In genomic region chr7:47602272-47603004, GRCh38 we compare ENCODE assay signal across 19 cellular contexts. TPM values are rescaled to one million over a fixed set of nuclear protein-coding genes. Genes with fewer than 3 reads are reported as not detected.
DNase-seq lines count a peak whose midpoint lies in the region; ATAC-seq and TF ChIP-seq lines count a peak whose summit lies in the region.
"Had no signal": no experiment of that assay in that cellular context is flagged by ENCODE, and none has a peak within 500 bp of the region (broad histone marks: within the 10 kb centered on the region; RNA-seq: fewer than 3 reads in every experiment).

No MANE protein-coding gene starts in this region.

- H3K79me2 ChIP-seq in mammary epithelial cell (ENCODE audit: insufficient read depth, low read length) (no peaks in the 10 kb centered on the region), osteoblast (ENCODE audit: insufficient read depth, low read length) (no peaks in the 10 kb centered on the region)

- dilution Hi-C loops in mammary epithelial cell (cut with HindIII; ENCODE audit: low sequenced_read_pairs): no loop called here

- H3K4me2 ChIP-seq in mammary epithelial cell (ENCODE audit: insufficient read depth, low read depth, low read length) (peak overlapping the region; percentile 69), osteoblast (ENCODE audit: insufficient read depth, low read length) (no peak overlapping the region)
- H3K4me2 ChIP-seq: KMS-11 had no signal

- H3K36me3 ChIP-seq in mammary epithelial cell (ENCODE audit: insufficient read depth, low read length): no peaks in the 10 kb centered on the region
- H3K36me3 ChIP-seq in osteoblast (ENCODE audit: insufficient read depth, low read length): no peaks in the 10 kb centered on the region
- H3K36me3 ChIP-seq: SJCRH30, thoracic aorta had no signal

- H3K9me3 ChIP-seq in mammary epithelial cell (replicated peaks; ENCODE audit: insufficient read depth, low read length) (no peaks in the 10 kb centered on the region), osteoblast (ENCODE audit: low read depth, low read length) (peaks cover 9% of the 10 kb centered on the region)
- H3K9me3 ChIP-seq: thoracic aorta had no signal

- no peak for TF ChIP-seq RAD21 in Ishikawa (IDR thresholded peaks at IDR 0.05; ENCODE audit: low read depth)

- WGBS in mammary epithelial cell (ENCODE audit: low coverage, missing lambda C conversion rate): 28% methylated on average over 6 of the region's 7 CpGs

- intact Hi-C loops in mammary epithelial cell (cut with micrococcal nuclease): loop anchor here (5.0 kb wide), 1 partner anchor 485 kb away; the partner anchor contains the start of gene UPP1
- intact Hi-C loops in Right ventricle myocardium inferior (cut with DNase I): no loop called here

- no peaks in the 10 kb centered on the region for H3K27me3 ChIP-seq in mammary epithelial cell (ENCODE audit: insufficient read depth, low read length)
- no peaks in the 10 kb centered on the region for H3K27me3 ChIP-seq in osteoblast (ENCODE audit: insufficient read depth, low read length)
- H3K27me3 ChIP-seq: body of pancreas, SJCRH30 had no signal

- ATAC-seq in HG02763 (IDR thresholded peaks at IDR 0.05; ENCODE audit: unreplicated experiment): no peak
- no peak for ATAC-seq in GM21526 (IDR thresholded peaks at IDR 0.05; ENCODE audit: low FRiP score, unreplicated experiment)
- ATAC-seq in Right ventricle myocardium inferior: no peak
- ATAC-seq in HG02610 (IDR thresholded peaks at IDR 0.05; ENCODE audit: unreplicated experiment): no peak
- ATAC-seq: body of pancreas had no signal

- DNase-seq in Caki2 (ENCODE audit: low read depth) (peak; percentile 46), mammary epithelial cell (peak; percentile 52), osteoblast (ENCODE audit: insufficient read length, low spot score, missing footprints) (no peak), Right ventricle myocardium inferior (ENCODE audit: missing footprints) (no peak)
- DNase-seq: activated effector memory CD4-positive, alpha-beta T cell treated with anti-CD3 and anti-CD28 coated beads, Interleukin-2, amount 50 U/mL, for 16 hours; body of pancreas; C1 segment of cervical spinal cord; effector CD4-positive, alpha-beta T cell; EL; immature natural killer cell; NCI-H1436 treated with DMSO at 0.1 percent for 48 hours; NCI-H510A treated with DMSO at 0.1 percent for 48 hours had no signal

- CTCF ChIA-PET in mammary epithelial cell (lab: Charles Lee; ENCODE audit: low non-redundant PET): no interaction called here

- H3K4me1 ChIP-seq in mammary epithelial cell (ENCODE audit: insufficient read depth, low read length) (peaks cover 47% of the 10 kb centered on the region), osteoblast (ENCODE audit: insufficient read depth, low read length) (peaks cover 49% of the 10 kb centered on the region)

- H3K4me3 ChIP-seq in mammary epithelial cell (replicated peaks in 1 of 3; ENCODE audit: insufficient read depth in 1 of 3, low read depth in 2 of 3, low read length in 3 of 3): no peak overlapping the region
- H3K4me3 ChIP-seq in osteoblast (ENCODE audit: insufficient read depth, low read length): no peak overlapping the region
- H3K4me3 ChIP-seq: body of pancreas, SJCRH30, thoracic aorta had no signal

- TF ChIP-seq CTCF in mammary epithelial cell (conservative IDR thresholded peaks at IDR 0.05 in 1 of 2, IDR thresholded peaks at IDR 0.05 in 1 of 2; ENCODE audit: extremely low read depth in 1 of 2, insufficient read depth in 1 of 2, low read depth in 1 of 2, low read length in 2 of 2): no peak
- no peak for TF ChIP-seq CTCF in osteoblast (IDR thresholded peaks at IDR 0.05; ENCODE audit: extremely low read depth, low read depth, low read length)

- in situ Hi-C loops in Caki2 (cut with HindIII; ENCODE audit: low pct_unique_long_range_greater_than_20kb, low sequenced_read_pairs) (no loop called here), mammary epithelial cell (cut with MboI; ENCODE audit: low sequenced_read_pairs in 2 of 2) (no loop called here)

- 0 out of 2 replicates have a peak, but pooled peaks have one; percentile 26 for TF ChIP-seq EP300 in Ishikawa (IDR thresholded peaks at IDR 0.05; ENCODE audit: borderline replicate concordance)

- H3K9ac ChIP-seq in mammary epithelial cell (ENCODE audit: insufficient read depth, low read length): peak overlapping the region; percentile 18
- H3K9ac ChIP-seq: KMS-11 had no signal

- H3K27ac ChIP-seq in mammary epithelial cell (ENCODE audit: insufficient read depth, low read depth, low read length) (peak overlapping the region; percentile 84), osteoblast (ENCODE audit: low read depth, low read length) (peak overlapping the region; percentile 94)
- H3K27ac ChIP-seq: KMS-11, SJCRH30, thoracic aorta had no signal

- no TSS peak for BruUV-seq in mammary epithelial cell (replicated peaks; lab: Mats Ljungman, UMichigan)

- no peaks in the 10 kb centered on the region for H4K20me1 ChIP-seq in mammary epithelial cell (ENCODE audit: insufficient read depth, low read length)
- H4K20me1 ChIP-seq in osteoblast (ENCODE audit: insufficient read depth, low read length): no peaks in the 10 kb centered on the region

- H2AFZ ChIP-seq in mammary epithelial cell (ENCODE audit: low read depth, low read length) (peak overlapping the region; percentile 50), osteoblast (ENCODE audit: low read length) (no peak overlapping the region)

TF ChIP-seq in Ishikawa, 13 proteins besides CTCF, POLR2A, EP300 and RAD21:
- TF ChIP-seq CEBPB (IDR thresholded peaks at IDR 0.05): 0 out of 2 replicates have a peak, but pooled peaks have one; percentile 13
- TF ChIP-seq EGR1 (IDR thresholded peaks at IDR 0.05): no peak
- TF ChIP-seq TAF1 (IDR thresholded peaks at IDR 0.05; ENCODE audit: low read depth): no peak

RNA-seq across cellular contexts. Expression of gene TNS3, which starts 20.5 kb away (rescaled TPM):
- total RNA-seq in Caki2 (2014; rRNA removed; shearing (Covaris generic); ENCODE audit: low replicate concordance): 47.7 and 50.5 TPM in 2 replicates
- total RNA-seq in mammary epithelial cell (10 to 100 TPM; 15.0 to 43.5 TPM), osteoblast (67.3 and 88.1 TPM in 2 replicates), Right ventricle myocardium inferior (44.8 TPM)
- polyA plus RNA-seq in mammary epithelial cell: 12.9 TPM
- 27.8 TPM for polyA minus RNA-seq in mammary epithelial cell

Comparison
In these comparisons a context has a peak if more than half of its experiments do, and no peak if none do; other contexts are left out.
1. DNase-seq: peak in Caki2 (single experiment) and mammary epithelial cell (single experiment); none in osteoblast (single experiment) and Right ventricle myocardium inferior (single experiment).